In the genomic region with DNA sequence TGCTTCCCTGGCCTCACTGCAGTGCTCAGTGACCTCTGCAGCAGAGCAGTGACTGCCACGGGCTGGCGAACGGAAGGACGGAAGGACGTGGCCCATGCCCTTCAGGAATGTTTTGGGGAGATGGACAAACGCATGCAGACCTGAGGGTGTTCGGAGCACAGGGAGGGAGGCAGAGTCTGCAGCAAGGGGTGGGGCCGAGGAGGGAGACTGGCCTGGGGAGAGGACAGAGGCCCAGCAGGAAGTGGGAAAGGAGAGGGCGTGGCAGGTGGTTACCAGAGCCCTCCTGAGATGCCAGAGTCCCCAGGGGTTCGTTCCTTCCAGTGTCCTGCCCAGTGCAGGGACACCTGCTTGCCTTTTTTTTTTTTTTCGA, we compare ENCODE assay signal across 8 cellular contexts. TPM values are rescaled to one million over a fixed set of nuclear protein-coding genes. Genes with fewer than 3 reads are reported as not detected.
DNase-seq lines count a peak whose midpoint lies in the region; ATAC-seq, FAIRE-seq and TF ChIP-seq lines count a peak whose summit lies in the region.

No MANE protein-coding gene starts in this region.

- no peaks in the 10 kb centered on the region for H3K9me2 ChIP-seq in neural cell (ENCODE audit: insufficient read depth, low read length)

- peak overlapping the region; percentile 71 for H2AFZ ChIP-seq in endothelial cell of umbilical vein (ENCODE audit: low read depth, low read length)
- peak overlapping the region; percentile 52 for H2AFZ ChIP-seq in neural cell (ENCODE audit: low read depth, low read length)

- H3K4me1 ChIP-seq in endothelial cell of umbilical vein (ENCODE audit: control insufficient read depth, extremely low read depth, insufficient read depth, low read length), result peaks cover 31% of the 10 kb centered on the region

- H3K9me1 ChIP-seq in endothelial cell of umbilical vein (replicated peaks; ENCODE audit: control insufficient read depth, extremely low read depth, insufficient read depth, low read length), result no peaks in the 10 kb centered on the region

- peak overlapping the region; percentile 60 for H3K4me3 Mint-ChIP-seq in Calu3 (ENCODE audit: low read depth, unreplicated experiment)

- dilution Hi-C loops in endothelial cell of umbilical vein (cut with MboI; ENCODE audit: extremely low pct_ligation_motif_present, low sequenced_read_pairs), result no loop called here

- H3K4me3 ChIP-seq in endothelial cell of umbilical vein (replicated peaks in 1 of 3; ENCODE audit: insufficient read depth in 1 of 3, low read depth in 1 of 3, low read length in 3 of 3) (no peak overlapping the region), neural cell (ENCODE audit: low read length) (peak overlapping the region; percentile 23)

- H3K27me3 ChIP-seq in endothelial cell of umbilical vein (ENCODE audit: control insufficient read depth in 2 of 2, insufficient read depth in 2 of 2, low read length in 2 of 2) (no peaks in the 10 kb centered on the region), neural cell (ENCODE audit: insufficient read depth, low read depth, low read length) (no peaks in the 10 kb centered on the region)

- no peak for TF ChIP-seq RAD21 in neural cell (conservative IDR thresholded peaks at IDR 0.05)

- FAIRE-seq in endothelial cell of umbilical vein (lab: Jason Lieb, UNC), result peak; percentile 82

- intact Hi-C loops in Calu3 (cut with micrococcal nuclease; ENCODE audit: unreplicated experiment), result no loop called here
- intact Hi-C loops in endothelial cell of umbilical vein (cut with micrococcal nuclease), result loop anchor here (2.0 kb wide), 1 partner anchor 22 kb away; the partner anchor contains the start of gene ADORA2B

- no peak for TF ChIP-seq EP300 in neural cell (conservative IDR thresholded peaks at IDR 0.05; ENCODE audit: poor library complexity, severe bottlenecking)

- H3K9me3 ChIP-seq in endothelial cell of umbilical vein (replicated peaks; ENCODE audit: control insufficient read depth, insufficient read depth, low read length), result no peaks in the 10 kb centered on the region
- H3K9me3 ChIP-seq in neural cell (ENCODE audit: low read length), result no peaks in the 10 kb centered on the region

- POLR2A ChIA-PET in endothelial cell of umbilical vein (lab: Charles Lee), result no interaction called here

- H3K27ac ChIP-seq in endothelial cell of umbilical vein (ENCODE audit: insufficient read depth, low read depth, low read length) (peak overlapping the region; percentile 73), neural cell (ENCODE audit: low read length) (peak overlapping the region; percentile 52)

- ATAC-seq in GM21360 (IDR thresholded peaks at IDR 0.05; ENCODE audit: unreplicated experiment), result no peak
- ATAC-seq in GM21737 (IDR thresholded peaks at IDR 0.05; ENCODE audit: unreplicated experiment), result no peak
- no peak for ATAC-seq in HG02884 (IDR thresholded peaks at IDR 0.05; ENCODE audit: unreplicated experiment)
- no peak for ATAC-seq in HG03457 (IDR thresholded peaks at IDR 0.05; ENCODE audit: unreplicated experiment)

- H3K9ac ChIP-seq in endothelial cell of umbilical vein (replicated peaks; ENCODE audit: extremely low read depth, insufficient read depth, low read length), result peak overlapping the region; percentile 52
- H3K9ac ChIP-seq in neural cell (ENCODE audit: low read length), result peak overlapping the region; percentile 55

- no peaks in the 10 kb centered on the region for H3F3A ChIP-seq in neural cell (ENCODE audit: insufficient read depth, low read length, poor library complexity, severe bottlenecking)

- no peaks in the 10 kb centered on the region for H3K36me3 ChIP-seq in endothelial cell of umbilical vein (ENCODE audit: control insufficient read depth in 2 of 2, extremely low read depth in 1 of 2, insufficient read depth in 2 of 2, low read length in 2 of 2)
- no peaks in the 10 kb centered on the region for H3K36me3 ChIP-seq in neural cell (ENCODE audit: insufficient read depth, low read length)

- CTCF ChIA-PET in Calu3 (lab: Charles Lee) (interaction anchor here (0.6 to 1.8 kb wide), 3 partner anchors 9 to 32 kb away, joined by 3 to 6 read pairs (median 4); partner anchors contain the start of genes ADORA2B, TTC19 and ZSWIM7), endothelial cell of umbilical vein (lab: Charles Lee) (interaction anchor here (1.2 to 2.6 kb wide), 3 partner anchors 13 to 21 kb away, joined by 4 to 22 read pairs (median 5); partner anchors contain the start of gene ADORA2B)

- peak; percentile 70 for DNase-seq in Calu3
- peak; percentile 51 for DNase-seq in NCI-H510A treated with DMSO at 0.1 percent for 48 hours (lab: John Stamatoyannopoulos, UW)
- no peak for DNase-seq in endothelial cell of umbilical vein (ENCODE audit: low read depth, low spot score)

- H3K4me2 ChIP-seq in endothelial cell of umbilical vein (ENCODE audit: insufficient read depth, low read length), result peak overlapping the region; percentile 50
- no peak overlapping the region for H3K4me2 ChIP-seq in neural cell (ENCODE audit: low read length)

- H4K20me1 ChIP-seq in endothelial cell of umbilical vein (replicated peaks; ENCODE audit: control insufficient read depth, extremely low read depth, insufficient read depth, low read length) (no peaks in the 10 kb centered on the region), neural cell (ENCODE audit: insufficient read depth) (no peaks in the 10 kb centered on the region)

- no peaks in the 10 kb centered on the region for H3K9me3 Mint-ChIP-seq in Calu3 (ENCODE audit: low read depth, unreplicated experiment)

- BruUV-seq in Calu3 (replicated peaks; lab: Mats Ljungman, UMichigan), result no TSS peak
- BruUV-seq in endothelial cell of umbilical vein (replicated peaks; lab: Mats Ljungman, UMichigan), result no TSS peak

- H3K36me3 Mint-ChIP-seq in Calu3 (ENCODE audit: insufficient read depth, unreplicated experiment), result peaks cover 13% of the 10 kb centered on the region

- peaks cover 38% of the 10 kb centered on the region for H3K79me2 ChIP-seq in endothelial cell of umbilical vein (ENCODE audit: control insufficient read depth, insufficient read depth, low read length)
- H3K79me2 ChIP-seq in neural cell (replicated peaks; ENCODE audit: insufficient read depth, low read length), result no peaks in the 10 kb centered on the region

- peaks cover 48% of the 10 kb centered on the region for H3K4me1 Mint-ChIP-seq in Calu3 (ENCODE audit: low read depth, unreplicated experiment)

- H3K27ac Mint-ChIP-seq in Calu3 (ENCODE audit: unreplicated experiment), result peak overlapping the region; percentile 82

- TF ChIP-seq POLR2A in endothelial cell of umbilical vein (IDR thresholded peaks at IDR 0.05; ENCODE audit: low read depth, low read length), result no peak

- H3K27me3 Mint-ChIP-seq in Calu3 (ENCODE audit: unreplicated experiment), result no peaks in the 10 kb centered on the region

- TF ChIP-seq CTCF in Calu3 (IDR thresholded peaks at IDR 0.05; ENCODE audit: unreplicated experiment) (no peak), endothelial cell of umbilical vein (IDR thresholded peaks at IDR 0.05; ENCODE audit: extremely low read depth in 1 of 2, insufficient read depth in 1 of 2, low read depth in 1 of 2, low read length in 2 of 2) (no peak), neural cell (IDR thresholded peaks at IDR 0.05; ENCODE audit: poor library complexity, severe bottlenecking) (no peak)

TF ChIP-seq in endothelial cell of umbilical vein, 7 proteins besides CTCF, POLR2A, EP300 and RAD21:
- peak; percentile 28 for TF ChIP-seq POLR2AphosphoS5 (IDR thresholded peaks at IDR 0.05; ENCODE audit: insufficient read depth, low read depth, low read length)
- TF ChIP-seq JUN (IDR thresholded peaks at IDR 0.05; ENCODE audit: borderline replicate concordance, insufficient read depth, insufficient read length, low read depth), result no peak
TF ChIP-seq in endothelial cell of umbilical vein: peak in this region for 1.

TF ChIP-seq in neural cell, 6 proteins besides CTCF, POLR2A, EP300 and RAD21 (continues in another document):
- no peak for TF ChIP-seq MXI1 (conservative IDR thresholded peaks at IDR 0.05; ENCODE audit: poor library complexity, severe bottlenecking)
- TF ChIP-seq EZH2 (IDR thresholded peaks at IDR 0.05; ENCODE audit: borderline replicate concordance, insufficient read depth, low read length, poor library complexity, severe bottlenecking), result no peak

RNA-seq across cellular contexts. Expression of gene ADORA2B, which starts 21.9 kb away (rescaled TPM):
- total RNA-seq in Calu3 (2022) (10.7 and 12.6 TPM in 2 replicates), endothelial cell of umbilical vein (6.5 and 9.8 TPM in 2 replicates)
- polyA plus RNA-seq in endothelial cell of umbilical vein (8.8 and 10.1 TPM in 2 replicates), neural cell (0.78 TPM in 1 of 2 replicates, not detected in the other)
- polyA plus RNA-seq in endothelial cell of umbilical vein (2011; cell fraction: cytosol; rRNA removed), result 5.8 and 6.7 TPM in 2 replicates
- 3.5 and 3.9 TPM in 2 replicates for polyA plus RNA-seq in endothelial cell of umbilical vein (2011; cell fraction: nucleus; rRNA removed)
- 6.9 and 10.7 TPM in 2 replicates for polyA plus RNA-seq in endothelial cell of umbilical vein (2012)
- polyA minus RNA-seq in endothelial cell of umbilical vein (6.2 and 7.1 TPM in 2 replicates), neural cell (0.49 TPM in 1 of 2 replicates, not detected in the other)
- 0.51 TPM for polyA minus RNA-seq in endothelial cell of umbilical vein (2011; cell fraction: cytosol; rRNA and poly(A)+ RNA removed)
- 3.9 and 4.3 TPM in 2 replicates for polyA minus RNA-seq in endothelial cell of umbilical vein (2011; cell fraction: nucleus; rRNA and poly(A)+ RNA removed)

RNA-seq across cellular contexts. Expression of gene ZSWIM7, which starts 32.6 kb away (rescaled TPM):
- total RNA-seq in Calu3 (2022) (11.9 and 12.4 TPM in 2 replicates), endothelial cell of umbilical vein (18.0 and 21.9 TPM in 2 replicates)
- polyA plus RNA-seq in endothelial cell of umbilical vein (33.8 and 38.9 TPM in 2 replicates), neural cell (34.0 and 51.2 TPM in 2 replicates)
- 26.7 and 30.5 TPM in 2 replicates for polyA plus RNA-seq in endothelial cell of umbilical vein (2011; cell fraction: cytosol; rRNA removed)
- polyA plus RNA-seq in endothelial cell of umbilical vein (2011; cell fraction: nucleus; rRNA removed), result 29.1 and 33.7 TPM in 2 replicates
- polyA plus RNA-seq in endothelial cell of umbilical vein (2012), result 27.3 and 27.8 TPM in 2 replicates
- polyA minus RNA-seq in endothelial cell of umbilical vein (11.0 and 21.6 TPM in 2 replicates), neural cell (12.0 and 13.1 TPM in 2 replicates)
- 11.2 TPM for polyA minus RNA-seq in endothelial cell of umbilical vein (2011; cell fraction: cytosol; rRNA and poly(A)+ RNA removed)
- 2.2 and 6.1 TPM in 2 replicates for polyA minus RNA-seq in endothelial cell of umbilical vein (2011; cell fraction: nucleus; rRNA and poly(A)+ RNA removed)

RNA-seq across cellular contexts. Expression of gene TTC19, which starts 32.8 kb away (rescaled TPM):
- total RNA-seq in Calu3 (2022), result 30.3 and 31.6 TPM in 2 replicates
- total RNA-seq in endothelial cell of umbilical vein, result 32.8 and 33.3 TPM in 2 replicates
- 7.6 and 7.8 TPM in 2 replicates for polyA plus RNA-seq in endothelial cell of umbilical vein
- 6.7 TPM in 2 replicates for polyA plus RNA-seq in endothelial cell of umbilical vein (2011; cell fraction: cytosol; rRNA removed)
- polyA plus RNA-seq in endothelial cell of umbilical vein (2011; cell fraction: nucleus; rRNA removed), result 13.0 and 14.1 TPM in 2 replicates
- polyA plus RNA-seq in endothelial cell of umbilical vein (2012), result 30.7 and 31.2 TPM in 2 replicates
- polyA minus RNA-seq in endothelial cell of umbilical vein, result 12.1 and 12.4 TPM in 2 replicates
- 13.1 TPM for polyA minus RNA-seq in endothelial cell of umbilical vein (2011; cell fraction: cytosol; rRNA and poly(A)+ RNA removed)
- polyA minus RNA-seq in endothelial cell of umbilical vein (2011; cell fraction: nucleus; rRNA and poly(A)+ RNA removed), result 18.8 and 24.8 TPM in 2 replicates
- 88.7 and 97.8 TPM in 2 replicates for polyA plus RNA-seq in neural cell
- 78.5 and 92.0 TPM in 2 replicates for polyA minus RNA-seq in neural cell
